ENCODE assay signal across 1 cellular context in the genomic region with DNA sequence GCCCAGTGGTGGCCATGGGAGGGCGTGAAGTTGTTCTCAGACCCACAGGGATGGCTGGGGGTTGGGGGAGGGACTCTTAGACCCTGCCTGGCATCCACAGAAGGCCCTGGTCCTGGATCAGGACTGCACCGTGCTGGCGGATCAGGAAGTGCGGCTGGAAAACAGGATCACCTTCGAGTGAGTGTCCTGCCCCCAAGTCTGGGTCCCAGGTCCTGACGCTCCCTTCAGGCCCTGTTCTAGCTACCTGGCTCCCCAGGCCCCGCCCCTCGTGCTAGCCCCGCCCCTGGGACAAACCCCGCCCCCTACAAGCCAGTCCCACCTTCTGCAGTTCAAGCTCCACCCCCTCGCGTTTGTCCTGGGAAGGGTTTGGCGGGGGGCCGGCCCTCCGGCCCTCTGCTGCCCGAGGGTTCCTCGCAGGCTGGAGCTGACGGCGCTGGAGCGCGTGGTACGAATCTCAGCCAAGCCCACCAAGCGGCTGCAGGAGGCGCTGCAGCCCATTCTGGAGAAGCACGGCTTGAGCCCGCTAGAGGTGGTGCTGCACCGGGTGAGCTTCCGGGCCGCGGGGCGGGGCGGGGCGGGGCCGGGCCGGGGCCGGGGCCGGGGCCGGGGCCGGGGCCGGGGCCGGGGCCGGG.
TF ChIP-seq lines count a peak whose summit lies in the region.

No MANE protein-coding gene starts in this region.

TF ChIP-seq in WTC11, 78 proteins besides CTCF, POLR2A, EP300 and RAD21 (continued from another document and continues in another):
- TF ChIP-seq, protein P1, sequence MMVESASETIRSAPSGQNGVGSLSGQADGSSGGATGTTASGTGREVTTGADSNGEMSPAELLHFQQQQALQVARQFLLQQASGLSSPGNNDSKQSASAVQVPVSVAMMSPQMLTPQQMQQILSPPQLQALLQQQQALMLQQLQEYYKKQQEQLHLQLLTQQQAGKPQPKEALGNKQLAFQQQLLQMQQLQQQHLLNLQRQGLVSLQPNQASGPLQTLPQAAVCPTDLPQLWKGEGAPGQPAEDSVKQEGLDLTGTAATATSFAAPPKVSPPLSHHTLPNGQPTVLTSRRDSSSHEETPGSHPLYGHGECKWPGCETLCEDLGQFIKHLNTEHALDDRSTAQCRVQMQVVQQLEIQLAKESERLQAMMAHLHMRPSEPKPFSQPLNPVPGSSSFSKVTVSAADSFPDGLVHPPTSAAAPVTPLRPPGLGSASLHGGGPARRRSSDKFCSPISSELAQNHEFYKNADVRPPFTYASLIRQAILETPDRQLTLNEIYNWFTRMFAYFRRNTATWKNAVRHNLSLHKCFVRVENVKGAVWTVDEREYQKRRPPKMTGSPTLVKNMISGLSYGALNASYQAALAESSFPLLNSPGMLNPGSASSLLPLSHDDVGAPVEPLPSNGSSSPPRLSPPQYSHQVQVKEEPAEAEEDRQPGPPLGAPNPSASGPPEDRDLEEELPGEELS (CRISPR knock-in tag; IDR thresholded peaks at IDR 0.05), result 0 out of 2 replicates have a peak, but pooled peaks have one; percentile 12
- TF ChIP-seq, protein P2, sequence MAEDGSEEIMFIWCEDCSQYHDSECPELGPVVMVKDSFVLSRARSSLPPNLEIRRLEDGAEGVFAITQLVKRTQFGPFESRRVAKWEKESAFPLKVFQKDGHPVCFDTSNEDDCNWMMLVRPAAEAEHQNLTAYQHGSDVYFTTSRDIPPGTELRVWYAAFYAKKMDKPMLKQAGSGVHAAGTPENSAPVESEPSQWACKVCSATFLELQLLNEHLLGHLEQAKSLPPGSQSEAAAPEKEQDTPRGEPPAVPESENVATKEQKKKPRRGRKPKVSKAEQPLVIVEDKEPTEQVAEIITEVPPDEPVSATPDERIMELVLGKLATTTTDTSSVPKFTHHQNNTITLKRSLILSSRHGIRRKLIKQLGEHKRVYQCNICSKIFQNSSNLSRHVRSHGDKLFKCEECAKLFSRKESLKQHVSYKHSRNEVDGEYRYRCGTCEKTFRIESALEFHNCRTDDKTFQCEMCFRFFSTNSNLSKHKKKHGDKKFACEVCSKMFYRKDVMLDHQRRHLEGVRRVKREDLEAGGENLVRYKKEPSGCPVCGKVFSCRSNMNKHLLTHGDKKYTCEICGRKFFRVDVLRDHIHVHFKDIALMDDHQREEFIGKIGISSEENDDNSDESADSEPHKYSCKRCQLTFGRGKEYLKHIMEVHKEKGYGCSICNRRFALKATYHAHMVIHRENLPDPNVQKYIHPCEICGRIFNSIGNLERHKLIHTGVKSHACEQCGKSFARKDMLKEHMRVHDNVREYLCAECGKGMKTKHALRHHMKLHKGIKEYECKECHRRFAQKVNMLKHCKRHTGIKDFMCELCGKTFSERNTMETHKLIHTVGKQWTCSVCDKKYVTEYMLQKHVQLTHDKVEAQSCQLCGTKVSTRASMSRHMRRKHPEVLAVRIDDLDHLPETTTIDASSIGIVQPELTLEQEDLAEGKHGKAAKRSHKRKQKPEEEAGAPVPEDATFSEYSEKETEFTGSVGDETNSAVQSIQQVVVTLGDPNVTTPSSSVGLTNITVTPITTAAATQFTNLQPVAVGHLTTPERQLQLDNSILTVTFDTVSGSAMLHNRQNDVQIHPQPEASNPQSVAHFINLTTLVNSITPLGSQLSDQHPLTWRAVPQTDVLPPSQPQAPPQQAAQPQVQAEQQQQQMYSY (CRISPR knock-in tag; IDR thresholded peaks at IDR 0.05), result no peak
- TF ChIP-seq, protein P3, sequence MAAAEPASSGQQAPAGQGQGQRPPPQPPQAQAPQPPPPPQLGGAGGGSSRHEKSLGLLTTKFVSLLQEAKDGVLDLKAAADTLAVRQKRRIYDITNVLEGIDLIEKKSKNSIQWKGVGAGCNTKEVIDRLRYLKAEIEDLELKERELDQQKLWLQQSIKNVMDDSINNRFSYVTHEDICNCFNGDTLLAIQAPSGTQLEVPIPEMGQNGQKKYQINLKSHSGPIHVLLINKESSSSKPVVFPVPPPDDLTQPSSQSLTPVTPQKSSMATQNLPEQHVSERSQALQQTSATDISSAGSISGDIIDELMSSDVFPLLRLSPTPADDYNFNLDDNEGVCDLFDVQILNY (CRISPR knock-in tag; IDR thresholded peaks at IDR 0.05), result 0 out of 2 replicates have a peak, but pooled peaks have one; percentile 31
- no peak for TF ChIP-seq ZNF423 (CRISPR knock-in tag; IDR thresholded peaks at IDR 0.05)
- TF ChIP-seq, protein P4, sequence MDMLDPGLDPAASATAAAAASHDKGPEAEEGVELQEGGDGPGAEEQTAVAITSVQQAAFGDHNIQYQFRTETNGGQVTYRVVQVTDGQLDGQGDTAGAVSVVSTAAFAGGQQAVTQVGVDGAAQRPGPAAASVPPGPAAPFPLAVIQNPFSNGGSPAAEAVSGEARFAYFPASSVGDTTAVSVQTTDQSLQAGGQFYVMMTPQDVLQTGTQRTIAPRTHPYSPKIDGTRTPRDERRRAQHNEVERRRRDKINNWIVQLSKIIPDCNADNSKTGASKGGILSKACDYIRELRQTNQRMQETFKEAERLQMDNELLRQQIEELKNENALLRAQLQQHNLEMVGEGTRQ (CRISPR knock-in tag; IDR thresholded peaks at IDR 0.05), result peak; percentile 28; the same call in 1 of the 2 replicates
- TF ChIP-seq GRHL2 (CRISPR knock-in tag; IDR thresholded peaks at IDR 0.05; ENCODE audit: insufficient replicate concordance, severe bottlenecking), result no peak
- TF ChIP-seq, protein P5, sequence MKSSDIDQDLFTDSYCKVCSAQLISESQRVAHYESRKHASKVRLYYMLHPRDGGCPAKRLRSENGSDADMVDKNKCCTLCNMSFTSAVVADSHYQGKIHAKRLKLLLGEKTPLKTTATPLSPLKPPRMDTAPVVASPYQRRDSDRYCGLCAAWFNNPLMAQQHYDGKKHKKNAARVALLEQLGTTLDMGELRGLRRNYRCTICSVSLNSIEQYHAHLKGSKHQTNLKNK (CRISPR knock-in tag; IDR thresholded peaks at IDR 0.05), result no peak
- peak; percentile 87; the same call in 1 of the 2 replicates for TF ChIP-seq TP53 (CRISPR knock-in tag; IDR thresholded peaks at IDR 0.05)
- TF ChIP-seq, protein P6, sequence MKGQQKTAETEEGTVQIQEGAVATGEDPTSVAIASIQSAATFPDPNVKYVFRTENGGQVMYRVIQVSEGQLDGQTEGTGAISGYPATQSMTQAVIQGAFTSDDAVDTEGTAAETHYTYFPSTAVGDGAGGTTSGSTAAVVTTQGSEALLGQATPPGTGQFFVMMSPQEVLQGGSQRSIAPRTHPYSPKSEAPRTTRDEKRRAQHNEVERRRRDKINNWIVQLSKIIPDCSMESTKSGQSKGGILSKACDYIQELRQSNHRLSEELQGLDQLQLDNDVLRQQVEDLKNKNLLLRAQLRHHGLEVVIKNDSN (CRISPR knock-in tag; IDR thresholded peaks at IDR 0.05), result no peak
- 0 out of 2 replicates have a peak, but pooled peaks have one; percentile 40 for TF ChIP-seq ZNF138 (CRISPR knock-in tag; conservative IDR thresholded peaks at IDR 0.05)
- TF ChIP-seq, protein P7, sequence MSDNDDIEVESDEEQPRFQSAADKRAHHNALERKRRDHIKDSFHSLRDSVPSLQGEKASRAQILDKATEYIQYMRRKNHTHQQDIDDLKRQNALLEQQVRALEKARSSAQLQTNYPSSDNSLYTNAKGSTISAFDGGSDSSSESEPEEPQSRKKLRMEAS (CRISPR knock-in tag; IDR thresholded peaks at IDR 0.05), result peak; percentile 90; the same call in 1 of the 2 replicates
- no peak for TF ChIP-seq NR1H2 (CRISPR knock-in tag; IDR thresholded peaks at IDR 0.05)
- no peak for TF ChIP-seq FOXP1 (CRISPR knock-in tag; IDR thresholded peaks at IDR 0.05; ENCODE audit: borderline replicate concordance)
- TF ChIP-seq MXD4 (CRISPR knock-in tag; IDR thresholded peaks at IDR 0.05; ENCODE audit: borderline replicate concordance), result no peak
- peak; percentile 45; the same call in 1 of the 2 replicates for TF ChIP-seq TEAD1 (CRISPR knock-in tag; IDR thresholded peaks at IDR 0.05)
- no peak for TF ChIP-seq NFATC4 (CRISPR knock-in tag; IDR thresholded peaks at IDR 0.05)
- TF ChIP-seq, protein P8, sequence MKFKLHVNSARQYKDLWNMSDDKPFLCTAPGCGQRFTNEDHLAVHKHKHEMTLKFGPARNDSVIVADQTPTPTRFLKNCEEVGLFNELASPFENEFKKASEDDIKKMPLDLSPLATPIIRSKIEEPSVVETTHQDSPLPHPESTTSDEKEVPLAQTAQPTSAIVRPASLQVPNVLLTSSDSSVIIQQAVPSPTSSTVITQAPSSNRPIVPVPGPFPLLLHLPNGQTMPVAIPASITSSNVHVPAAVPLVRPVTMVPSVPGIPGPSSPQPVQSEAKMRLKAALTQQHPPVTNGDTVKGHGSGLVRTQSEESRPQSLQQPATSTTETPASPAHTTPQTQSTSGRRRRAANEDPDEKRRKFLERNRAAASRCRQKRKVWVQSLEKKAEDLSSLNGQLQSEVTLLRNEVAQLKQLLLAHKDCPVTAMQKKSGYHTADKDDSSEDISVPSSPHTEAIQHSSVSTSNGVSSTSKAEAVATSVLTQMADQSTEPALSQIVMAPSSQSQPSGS (CRISPR knock-in tag; IDR thresholded peaks at IDR 0.05; ENCODE audit: borderline replicate concordance, low read depth), result no peak
- TF ChIP-seq ZNF396 (CRISPR knock-in tag; IDR thresholded peaks at IDR 0.05; ENCODE audit: borderline replicate concordance), result no peak
- no peak for TF ChIP-seq ZNF671 (CRISPR knock-in tag; IDR thresholded peaks at IDR 0.05)
- TF ChIP-seq ZNF232 (CRISPR knock-in tag; IDR thresholded peaks at IDR 0.05), result peak; percentile 23; the same call in 1 of the 2 replicates
- TF ChIP-seq, protein P9, sequence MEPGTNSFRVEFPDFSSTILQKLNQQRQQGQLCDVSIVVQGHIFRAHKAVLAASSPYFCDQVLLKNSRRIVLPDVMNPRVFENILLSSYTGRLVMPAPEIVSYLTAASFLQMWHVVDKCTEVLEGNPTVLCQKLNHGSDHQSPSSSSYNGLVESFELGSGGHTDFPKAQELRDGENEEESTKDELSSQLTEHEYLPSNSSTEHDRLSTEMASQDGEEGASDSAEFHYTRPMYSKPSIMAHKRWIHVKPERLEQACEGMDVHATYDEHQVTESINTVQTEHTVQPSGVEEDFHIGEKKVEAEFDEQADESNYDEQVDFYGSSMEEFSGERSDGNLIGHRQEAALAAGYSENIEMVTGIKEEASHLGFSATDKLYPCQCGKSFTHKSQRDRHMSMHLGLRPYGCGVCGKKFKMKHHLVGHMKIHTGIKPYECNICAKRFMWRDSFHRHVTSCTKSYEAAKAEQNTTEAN (CRISPR knock-in tag; IDR thresholded peaks at IDR 0.05), result no peak
- TF ChIP-seq, protein P10, sequence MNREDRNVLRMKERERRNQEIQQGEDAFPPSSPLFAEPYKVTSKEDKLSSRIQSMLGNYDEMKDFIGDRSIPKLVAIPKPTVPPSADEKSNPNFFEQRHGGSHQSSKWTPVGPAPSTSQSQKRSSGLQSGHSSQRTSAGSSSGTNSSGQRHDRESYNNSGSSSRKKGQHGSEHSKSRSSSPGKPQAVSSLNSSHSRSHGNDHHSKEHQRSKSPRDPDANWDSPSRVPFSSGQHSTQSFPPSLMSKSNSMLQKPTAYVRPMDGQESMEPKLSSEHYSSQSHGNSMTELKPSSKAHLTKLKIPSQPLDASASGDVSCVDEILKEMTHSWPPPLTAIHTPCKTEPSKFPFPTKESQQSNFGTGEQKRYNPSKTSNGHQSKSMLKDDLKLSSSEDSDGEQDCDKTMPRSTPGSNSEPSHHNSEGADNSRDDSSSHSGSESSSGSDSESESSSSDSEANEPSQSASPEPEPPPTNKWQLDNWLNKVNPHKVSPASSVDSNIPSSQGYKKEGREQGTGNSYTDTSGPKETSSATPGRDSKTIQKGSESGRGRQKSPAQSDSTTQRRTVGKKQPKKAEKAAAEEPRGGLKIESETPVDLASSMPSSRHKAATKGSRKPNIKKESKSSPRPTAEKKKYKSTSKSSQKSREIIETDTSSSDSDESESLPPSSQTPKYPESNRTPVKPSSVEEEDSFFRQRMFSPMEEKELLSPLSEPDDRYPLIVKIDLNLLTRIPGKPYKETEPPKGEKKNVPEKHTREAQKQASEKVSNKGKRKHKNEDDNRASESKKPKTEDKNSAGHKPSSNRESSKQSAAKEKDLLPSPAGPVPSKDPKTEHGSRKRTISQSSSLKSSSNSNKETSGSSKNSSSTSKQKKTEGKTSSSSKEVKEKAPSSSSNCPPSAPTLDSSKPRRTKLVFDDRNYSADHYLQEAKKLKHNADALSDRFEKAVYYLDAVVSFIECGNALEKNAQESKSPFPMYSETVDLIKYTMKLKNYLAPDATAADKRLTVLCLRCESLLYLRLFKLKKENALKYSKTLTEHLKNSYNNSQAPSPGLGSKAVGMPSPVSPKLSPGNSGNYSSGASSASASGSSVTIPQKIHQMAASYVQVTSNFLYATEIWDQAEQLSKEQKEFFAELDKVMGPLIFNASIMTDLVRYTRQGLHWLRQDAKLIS (CRISPR knock-in tag; IDR thresholded peaks at IDR 0.05; ENCODE audit: borderline replicate concordance), result 0 out of 2 replicates have a peak, but pooled peaks have one; percentile 57
- TF ChIP-seq RELA (CRISPR knock-in tag; IDR thresholded peaks at IDR 0.05; ENCODE audit: borderline replicate concordance), result no peak
- no peak for TF ChIP-seq ZNF263 (CRISPR knock-in tag; IDR thresholded peaks at IDR 0.05; ENCODE audit: low read depth)
- no peak for TF ChIP-seq NR2C2 (CRISPR knock-in tag; IDR thresholded peaks at IDR 0.05)
- TF ChIP-seq, protein P11, sequence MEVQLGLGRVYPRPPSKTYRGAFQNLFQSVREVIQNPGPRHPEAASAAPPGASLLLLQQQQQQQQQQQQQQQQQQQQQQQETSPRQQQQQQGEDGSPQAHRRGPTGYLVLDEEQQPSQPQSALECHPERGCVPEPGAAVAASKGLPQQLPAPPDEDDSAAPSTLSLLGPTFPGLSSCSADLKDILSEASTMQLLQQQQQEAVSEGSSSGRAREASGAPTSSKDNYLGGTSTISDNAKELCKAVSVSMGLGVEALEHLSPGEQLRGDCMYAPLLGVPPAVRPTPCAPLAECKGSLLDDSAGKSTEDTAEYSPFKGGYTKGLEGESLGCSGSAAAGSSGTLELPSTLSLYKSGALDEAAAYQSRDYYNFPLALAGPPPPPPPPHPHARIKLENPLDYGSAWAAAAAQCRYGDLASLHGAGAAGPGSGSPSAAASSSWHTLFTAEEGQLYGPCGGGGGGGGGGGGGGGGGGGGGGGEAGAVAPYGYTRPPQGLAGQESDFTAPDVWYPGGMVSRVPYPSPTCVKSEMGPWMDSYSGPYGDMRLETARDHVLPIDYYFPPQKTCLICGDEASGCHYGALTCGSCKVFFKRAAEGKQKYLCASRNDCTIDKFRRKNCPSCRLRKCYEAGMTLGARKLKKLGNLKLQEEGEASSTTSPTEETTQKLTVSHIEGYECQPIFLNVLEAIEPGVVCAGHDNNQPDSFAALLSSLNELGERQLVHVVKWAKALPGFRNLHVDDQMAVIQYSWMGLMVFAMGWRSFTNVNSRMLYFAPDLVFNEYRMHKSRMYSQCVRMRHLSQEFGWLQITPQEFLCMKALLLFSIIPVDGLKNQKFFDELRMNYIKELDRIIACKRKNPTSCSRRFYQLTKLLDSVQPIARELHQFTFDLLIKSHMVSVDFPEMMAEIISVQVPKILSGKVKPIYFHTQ (CRISPR knock-in tag; IDR thresholded peaks at IDR 0.05), result no peak
- TF ChIP-seq, protein P12, sequence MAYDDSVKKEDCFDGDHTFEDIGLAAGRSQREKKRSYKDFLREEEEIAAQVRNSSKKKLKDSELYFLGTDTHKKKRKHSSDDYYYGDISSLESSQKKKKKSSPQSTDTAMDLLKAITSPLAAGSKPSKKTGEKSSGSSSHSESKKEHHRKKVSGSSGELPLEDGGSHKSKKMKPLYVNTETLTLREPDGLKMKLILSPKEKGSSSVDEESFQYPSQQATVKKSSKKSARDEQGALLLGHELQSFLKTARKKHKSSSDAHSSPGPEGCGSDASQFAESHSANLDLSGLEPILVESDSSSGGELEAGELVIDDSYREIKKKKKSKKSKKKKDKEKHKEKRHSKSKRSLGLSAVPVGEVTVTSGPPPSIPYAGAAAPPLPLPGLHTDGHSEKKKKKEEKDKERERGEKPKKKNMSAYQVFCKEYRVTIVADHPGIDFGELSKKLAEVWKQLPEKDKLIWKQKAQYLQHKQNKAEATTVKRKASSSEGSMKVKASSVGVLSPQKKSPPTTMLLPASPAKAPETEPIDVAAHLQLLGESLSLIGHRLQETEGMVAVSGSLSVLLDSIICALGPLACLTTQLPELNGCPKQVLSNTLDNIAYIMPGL (CRISPR knock-in tag; IDR thresholded peaks at IDR 0.05), result no peak
